ENCODE assay signal across 9 cellular contexts in genomic region chrX:153927936-153928760, GRCh38. TPM values are rescaled to one million over a fixed set of nuclear protein-coding genes. Genes with fewer than 3 reads are reported as not detected.
A peak's percentile ranks its signal among the peaks of the same experiment; 100 is the strongest.
DNase-seq lines count a peak whose midpoint lies in the region; ATAC-seq, FAIRE-seq and TF ChIP-seq lines count a peak whose summit lies in the region.
"Had no signal": no experiment of that assay in that cellular context is flagged by ENCODE, and none has a peak within 500 bp of the region (broad histone marks: within the 10 kb centered on the region; RNA-seq: fewer than 3 reads in every experiment).

No MANE protein-coding gene starts in this region.

- FAIRE-seq in bronchial epithelial cell (lab: Jason Lieb, UNC) (no peak), small intestine (lab: Jason Lieb, UNC) (peak; percentile 41)

- peak overlapping the region; percentile 95 to 100 for H3K27ac ChIP-seq in small intestine (ENCODE audit: low read depth in 1 of 2, low read length in 1 of 2)

- peak overlapping the region; percentile 65 for H3K4me3 ChIP-seq in WI38 (ENCODE audit: low read depth, low read length)
- H3K4me3 ChIP-seq in bronchial epithelial cell (ENCODE audit: low read depth, low read length), result peak overlapping the region; percentile 53
- H3K4me3 ChIP-seq in small intestine (ENCODE audit: low read depth in 1 of 2, low read length in 2 of 2), result peak overlapping the region; percentile 52 to 57

- TF ChIP-seq CTCF in WI38 (IDR thresholded peaks at IDR 0.05; ENCODE audit: low read depth, low read length), result no peak
- no peak for TF ChIP-seq CTCF in bronchial epithelial cell (IDR thresholded peaks at IDR 0.05; ENCODE audit: insufficient read depth, low read length, severe bottlenecking)

- H3K4me1 ChIP-seq in small intestine (ENCODE audit: control insufficient read depth in 2 of 2, insufficient read depth in 1 of 2, low read depth in 1 of 2, low read length in 1 of 2), result no peaks in the 10 kb centered on the region

- H3K36me3 ChIP-seq in bronchial epithelial cell (ENCODE audit: control insufficient read depth, insufficient read depth, low read length) (peaks cover 4% of the 10 kb centered on the region), small intestine (ENCODE audit: control insufficient read depth in 2 of 2, insufficient read depth in 2 of 2, low read length in 2 of 2) (peaks cover 0 to 3% of the 10 kb centered on the region in 2 donors)

- ATAC-seq in GM18909 (IDR thresholded peaks at IDR 0.05; ENCODE audit: poor library complexity, unreplicated experiment), result peak; percentile 64
- peak; percentile 69 for ATAC-seq in HG03159 (IDR thresholded peaks at IDR 0.05; ENCODE audit: unreplicated experiment)

- DNase-seq in AG08396 (ENCODE audit: low spot score) (peak; percentile 96), NCI-H2227 (lab: John Stamatoyannopoulos, UW; ENCODE audit: unreplicated experiment) (peak; percentile 98), bronchial epithelial cell (ENCODE audit: low read depth) (peak; percentile 90), iPS-NIHi7 (ENCODE audit: extremely low spot score) (peak; percentile 87), small intestine (peak; percentile 95)

- H3K9me3 ChIP-seq in small intestine (ENCODE audit: control insufficient read depth, low read depth), result no peaks in the 10 kb centered on the region

- H3K27me3 ChIP-seq in bronchial epithelial cell (ENCODE audit: control insufficient read depth, insufficient read depth, low read length), result no peaks in the 10 kb centered on the region
- H3K27me3 ChIP-seq in small intestine (ENCODE audit: control insufficient read depth in 2 of 2, insufficient read depth in 2 of 2, low read length in 2 of 2), result no peaks in the 10 kb centered on the region

- WGBS in small intestine, 3 donors, result 0 to 11% (median 8%) methylated on average over 43 to 76 of the region's 76 CpGs

RNA-seq across cellular contexts. Expression of gene ARHGAP4, which starts 2.1 kb away (rescaled TPM):
- 0.77 and 0.79 TPM in 2 replicates for total RNA-seq in bronchial epithelial cell
- polyA plus RNA-seq in small intestine, result 10 to 100 TPM; 40.9 to 63.0 (median 57.1) TPM

RNA-seq across cellular contexts. Expression of gene NAA10, which starts 6.7 kb away (rescaled TPM):
- total RNA-seq in bronchial epithelial cell, result 56.9 and 66.8 TPM in 2 replicates
- 100 to 1,000 TPM; 105 to 152 (median 109) TPM for polyA plus RNA-seq in small intestine

RNA-seq across cellular contexts. Expression of gene RENBP, which starts 16.3 kb away (rescaled TPM):
- total RNA-seq in bronchial epithelial cell, result 5.5 and 10.3 TPM in 2 replicates
- polyA plus RNA-seq in small intestine, result 10 to 100 TPM in 2 of 3 donors, 1 to 10 TPM in 1; 5.1 to 32.4 (median 11.3) TPM

RNA-seq across cellular contexts. Expression of gene AVPR2, which starts 23.7 kb away (rescaled TPM):
- not detected in 2 replicates for total RNA-seq in bronchial epithelial cell
- polyA plus RNA-seq in small intestine, result 1 to 10 TPM in 1 of 3 donors, not detected in 2; 3.5 TPM
- total RNA-seq: T-helper 1 cell treated with Interleukin-12 subunit alpha and Interleukin-12 subunit beta and Interleukin-4 antibody, amounts not matched to agents 30 ng/mL and 1 ng/mL, for 36 hours had no signal

RNA-seq across cellular contexts. Expression of gene L1CAM, which starts 42.2 kb away (rescaled TPM):
- 0.26 and 1.4 TPM in 2 replicates for total RNA-seq in bronchial epithelial cell
- polyA plus RNA-seq in small intestine, result 10 to 100 TPM in 1 of 3 donors, under 1 TPM in 1, not detected in 1; 0.54 to 16.3 TPM

Comparison
In these comparisons a context has a peak if more than half of its experiments do, and no peak if none do; other contexts are left out.
1. Peak in every context shown above with its lines: DNase-seq, ATAC-seq, H3K4me3 ChIP-seq and H3K27ac ChIP-seq.